In genomic region chr14:100305446-100306255, GRCh38 we compare ENCODE assay signal across 8 cellular contexts. TPM values are rescaled to one million over a fixed set of nuclear protein-coding genes. Genes with fewer than 3 reads are reported as not detected.
DNase-seq lines count a peak whose midpoint lies in the region; ATAC-seq, FAIRE-seq and TF ChIP-seq lines count a peak whose summit lies in the region.

No MANE protein-coding gene starts in this region.

- FAIRE-seq in H54 (lab: Jason Lieb, UNC), result no peak

- WGBS in lower leg skin, 2 donors, result 1% methylated on average over 25 to 75 of the region's 80 CpGs

- TF ChIP-seq CTCF in BE2C (IDR thresholded peaks at IDR 0.05; ENCODE audit: low read depth, low read length) (no peak), lower leg skin (IDR thresholded peaks at IDR 0.05) (no peak)

- TF ChIP-seq POLR2A in H54 (IDR thresholded peaks at IDR 0.05; ENCODE audit: low read depth, low read length) (no peak), lower leg skin (IDR thresholded peaks at IDR 0.05) (no peak)

- peaks cover 8% of the 10 kb centered on the region for H3K27me3 ChIP-seq in BE2C

- no peaks in the 10 kb centered on the region for H3K9me3 ChIP-seq in BE2C

- H3K36me3 ChIP-seq in BE2C, result no peaks in the 10 kb centered on the region; the same call in 1 of the 2 replicates

- ATAC-seq in GM19397 (IDR thresholded peaks at IDR 0.05; ENCODE audit: unreplicated experiment), result no peak

- DNase-seq in BE2C, result peak; percentile 35
- peak; percentile 61 for DNase-seq in H54 (ENCODE audit: insufficient read length, low spot score)
- DNase-seq in T-helper 9 cell, result peak; percentile 44
- DNase-seq in caudate nucleus (lab: John Stamatoyannopoulos, UW), result peak in 15 of 61 donors; percentile 19 to 61 (median 44)
- DNase-seq in lower leg skin (ENCODE audit: low spot score in 2 of 2), result peak in 1 of 2 donors; percentile 92
- peak; percentile 36 for DNase-seq in stimulated activated CD8-positive, alpha-beta memory T cell treated with anti-CD3 and anti-CD28 coated beads, Interleukin-7, amount 100 ng/mL, for 48 hours (ENCODE audit: extremely low read depth in 1 of 2, low read depth in 1 of 2)
- no peak for DNase-seq in hepatic stellate cell (ENCODE audit: low spot score)

- H3K4me1 ChIP-seq in BE2C, result no peaks in the 10 kb centered on the region

- H3K27ac ChIP-seq in caudate nucleus (ENCODE audit: low read depth, low read length), result peak overlapping the region; percentile 70

- H3K4me3 ChIP-seq in BE2C (ENCODE audit: low read depth, low read length) (peak overlapping the region; percentile 61), lower leg skin (ENCODE audit: low read depth, poor library complexity, severe bottlenecking) (peak overlapping the region; percentile 77)

- intact Hi-C loops in lower leg skin (cut with DNase I; ENCODE audit: low total_unique reads), result no loop called here

RNA-seq across cellular contexts. Expression of gene SLC25A29, which starts 0.6 kb away (rescaled TPM):
- polyA plus RNA-seq in BE2C (2012; ENCODE audit: insufficient read depth, insufficient read length, low read depth), result 62.2 TPM
- total RNA-seq in lower leg skin, result 100 to 1,000 TPM in 3 of 4 donors, 10 to 100 TPM in 1; 98.5 to 166 (median 134) TPM

RNA-seq across cellular contexts. Expression of gene SLC25A47, which starts 17.5 kb away (rescaled TPM):
- not detected for polyA plus RNA-seq in BE2C (2012; ENCODE audit: insufficient read depth, insufficient read length, low read depth)
- not detected for total RNA-seq in lower leg skin
